1 cellular context compared by ENCODE assay signal in genomic region chr1:204647114-204647804, GRCh38.
TF ChIP-seq lines count a peak whose summit lies in the region.

No MANE protein-coding gene starts in this region.

TF ChIP-seq in GM12878, 131 proteins besides CTCF, POLR2A, EP300 and RAD21 (continued from another document):
- TF ChIP-seq USF2 (IDR thresholded peaks at IDR 0.05; ENCODE audit: borderline replicate concordance, low read depth, low read length) (no peak), ZBED1 (IDR thresholded peaks at IDR 0.05; ENCODE audit: borderline replicate concordance) (no peak), FOXM1 (IDR thresholded peaks at IDR 0.05; ENCODE audit: low read depth, low read length) (no peak), ZNF274 (IDR thresholded peaks at IDR 0.05; ENCODE audit: insufficient read depth, insufficient read length) (no peak), NR2C1 (IDR thresholded peaks at IDR 0.05) (no peak), SPI1 (IDR thresholded peaks at IDR 0.05; ENCODE audit: borderline replicate concordance, insufficient read depth, low read depth, low read length) (peak; percentile 48; the same call in 1 of the 2 replicates), JUNB (IDR thresholded peaks at IDR 0.05) (peak; percentile 87), NR2F1 (conservative IDR thresholded peaks at IDR 0.05) (no peak), GABPA (IDR thresholded peaks at IDR 0.05; ENCODE audit: low read depth) (no peak), IRF5 (IDR thresholded peaks at IDR 0.05; ENCODE audit: borderline replicate concordance) (no peak), PKNOX1 (IDR thresholded peaks at IDR 0.05) (no peak), NR2C2 (IDR thresholded peaks at IDR 0.05; ENCODE audit: borderline replicate concordance, control insufficient read depth, insufficient read length, low read depth) (no peak), CHD1 (IDR thresholded peaks at IDR 0.05; ENCODE audit: low read depth, low read length) (no peak), JUND (IDR thresholded peaks at IDR 0.05; ENCODE audit: low read depth, low read length) (no peak), ZZZ3 (IDR thresholded peaks at IDR 0.05; ENCODE audit: control insufficient read depth, insufficient read length, low read depth) (no peak)
- TF ChIP-seq, protein P1, sequence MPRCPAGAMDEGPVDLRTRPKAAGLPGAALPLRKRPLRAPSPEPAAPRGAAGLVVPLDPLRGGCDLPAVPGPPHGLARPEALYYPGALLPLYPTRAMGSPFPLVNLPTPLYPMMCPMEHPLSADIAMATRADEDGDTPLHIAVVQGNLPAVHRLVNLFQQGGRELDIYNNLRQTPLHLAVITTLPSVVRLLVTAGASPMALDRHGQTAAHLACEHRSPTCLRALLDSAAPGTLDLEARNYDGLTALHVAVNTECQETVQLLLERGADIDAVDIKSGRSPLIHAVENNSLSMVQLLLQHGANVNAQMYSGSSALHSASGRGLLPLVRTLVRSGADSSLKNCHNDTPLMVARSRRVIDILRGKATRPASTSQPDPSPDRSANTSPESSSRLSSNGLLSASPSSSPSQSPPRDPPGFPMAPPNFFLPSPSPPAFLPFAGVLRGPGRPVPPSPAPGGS (IDR thresholded peaks at IDR 0.05; ENCODE audit: borderline replicate concordance, insufficient read depth, low read depth, low read length, poor library complexity, severe bottlenecking), result no peak
